28 cellular contexts compared by ENCODE assay signal in genomic region chr7:158281441-158281840, GRCh38.
DNase-seq lines count a peak whose midpoint lies in the region; ATAC-seq and TF ChIP-seq lines count a peak whose summit lies in the region.
"Had no signal": no experiment of that assay in that cellular context is flagged by ENCODE, and none has a peak within 500 bp of the region (broad histone marks: within the 10 kb centered on the region; RNA-seq: fewer than 3 reads in every experiment).

No MANE protein-coding gene starts in this region.

- no peaks in the 10 kb centered on the region for H3K36me3 ChIP-seq in left ventricle myocardium inferior
- no peaks in the 10 kb centered on the region for H3K36me3 ChIP-seq in osteoblast (ENCODE audit: insufficient read depth, low read length)
- H3K36me3 ChIP-seq: BLaER1 treated with 17β-estradiol and CSF1 and Interleukin-3, amounts not matched to agents 10 nM and 100 nM; HAP-1; MG63; SJSA1 had no signal

- H3K4me3 ChIP-seq in left ventricle myocardium inferior (no peak overlapping the region), coronary artery (no peak overlapping the region), osteoblast (ENCODE audit: insufficient read depth, low read length) (no peak overlapping the region)
- H3K4me3 ChIP-seq: BLaER1 treated with 17β-estradiol and CSF1 and Interleukin-3, amounts not matched to agents 10 nM and 100 nM; GM23338; HAP-1; MG63; SJSA1 had no signal

- H3K4me1 Mint-ChIP-seq in type B pancreatic cell (ENCODE audit: unreplicated experiment): no peaks in the 10 kb centered on the region
- H3K4me1 Mint-ChIP-seq: CD4-positive, alpha-beta memory T cell; GM23338 had no signal

- peaks cover 3% of the 10 kb centered on the region for H3K9me3 Mint-ChIP-seq in type B pancreatic cell

- no peak for TF ChIP-seq CTCF in left ventricle myocardium inferior (IDR thresholded peaks at IDR 0.05; ENCODE audit: borderline replicate concordance)
- no peak for TF ChIP-seq CTCF in coronary artery (IDR thresholded peaks at IDR 0.05)
- TF ChIP-seq CTCF in osteoblast (IDR thresholded peaks at IDR 0.05; ENCODE audit: extremely low read depth, low read depth, low read length): no peak
- TF ChIP-seq CTCF in type B pancreatic cell (conservative IDR thresholded peaks at IDR 0.05): no peak

- H3K27ac Mint-ChIP-seq in type B pancreatic cell: no peak overlapping the region
- H3K27ac Mint-ChIP-seq: CD4-positive, alpha-beta memory T cell; GM23338 had no signal

- H3K4me2 ChIP-seq in osteoblast (ENCODE audit: insufficient read depth, low read length): no peak overlapping the region
- H3K4me2 ChIP-seq: BLaER1 treated with 17β-estradiol and CSF1 and Interleukin-3, amounts not matched to agents 10 nM and 100 nM; GM23338 had no signal

- no peaks in the 10 kb centered on the region for H4K20me1 ChIP-seq in osteoblast (ENCODE audit: insufficient read depth, low read length)
- H4K20me1 ChIP-seq: BLaER1 treated with 17β-estradiol and CSF1 and Interleukin-3, amounts not matched to agents 10 nM and 100 nM had no signal

- H3K36me3 Mint-ChIP-seq in type B pancreatic cell: no peaks in the 10 kb centered on the region
- H3K36me3 Mint-ChIP-seq: CD4-positive, alpha-beta memory T cell had no signal

- peaks cover 14% of the 10 kb centered on the region for H3K9me3 ChIP-seq in left ventricle myocardium inferior (replicated peaks)
- no peaks in the 10 kb centered on the region for H3K9me3 ChIP-seq in osteoblast (ENCODE audit: low read depth, low read length)
- H3K9me3 ChIP-seq: HAP-1, MG63 had no signal

- H3K27ac ChIP-seq in left ventricle myocardium inferior (replicated peaks): no peak overlapping the region
- H3K27ac ChIP-seq in coronary artery: no peak overlapping the region
- no peak overlapping the region for H3K27ac ChIP-seq in osteoblast (ENCODE audit: low read depth, low read length)
- H3K27ac ChIP-seq: BLaER1 treated with 17β-estradiol and CSF1 and Interleukin-3, amounts not matched to agents 10 nM and 100 nM; SJSA1 had no signal

- peaks cover 20% of the 10 kb centered on the region for H3K27me3 ChIP-seq in left ventricle myocardium inferior (ENCODE audit: low read depth)
- no peaks in the 10 kb centered on the region for H3K27me3 ChIP-seq in osteoblast (ENCODE audit: insufficient read depth, low read length)
- H3K27me3 ChIP-seq: BLaER1 treated with 17β-estradiol and CSF1 and Interleukin-3, amounts not matched to agents 10 nM and 100 nM; MG63; SJSA1 had no signal

- H2AFZ ChIP-seq in osteoblast (ENCODE audit: low read length): no peak overlapping the region
- H2AFZ ChIP-seq: GM23338 had no signal

- H3K4me1 ChIP-seq in left ventricle myocardium inferior (no peaks in the 10 kb centered on the region), osteoblast (ENCODE audit: insufficient read depth, low read length) (no peaks in the 10 kb centered on the region)
- H3K4me1 ChIP-seq: BLaER1 treated with 17β-estradiol and CSF1 and Interleukin-3, amounts not matched to agents 10 nM and 100 nM; HAP-1; SJSA1 had no signal

- intact Hi-C loops in Right ventricle myocardium inferior (cut with DNase I) (no loop called here), left ventricle myocardium inferior (cut with micrococcal nuclease) (no loop called here)

- DNase-seq in Right ventricle myocardium inferior (ENCODE audit: missing footprints) (peak; percentile 20), left ventricle myocardium inferior (no peak), coronary artery (ENCODE audit: low spot score) (peak; percentile 52), osteoblast (ENCODE audit: insufficient read length, low spot score, missing footprints) (peak; percentile 5), type B pancreatic cell (ENCODE audit: extremely low spot score, unreplicated experiment) (peak; percentile 39), putamen (ENCODE audit: low spot score) (no peak)
- no peak for DNase-seq in stimulated activated CD4-positive, alpha-beta T cell treated with anti-CD3 and anti-CD28 coated beads, Interleukin-2, amount 100 ng/mL, for 48 hours
- DNase-seq: CD4-positive, alpha-beta memory T cell; COR-L47; DMS53; IMR-90; KG1; MG63; NCI-H1105 treated with DMSO at 0.1 percent for 48 hours; NCI-H146; NCI-H1930; NCI-H2107; NCI-H446 treated with DMSO at 0.1 percent for 48 hours; NCI-H526; NCI-H82; NK-92 treated with Interleukin-12 subunit alpha and Interleukin-12 subunit beta, amount 100 ng/mL, for 24 hours; PC-3; Right ventricle myocardium superior had no signal

- ATAC-seq in Right ventricle myocardium inferior: no peak
- ATAC-seq in HG02885 (IDR thresholded peaks at IDR 0.05; ENCODE audit: poor library complexity, unreplicated experiment): no peak
- ATAC-seq: GM23338, PC-3 had no signal

- H3K79me2 ChIP-seq in osteoblast (ENCODE audit: insufficient read depth, low read length): no peaks in the 10 kb centered on the region

- peaks cover 3% of the 10 kb centered on the region for H3K27me3 Mint-ChIP-seq in type B pancreatic cell
- H3K27me3 Mint-ChIP-seq: CD4-positive, alpha-beta memory T cell had no signal

- no peak overlapping the region for H3K4me3 Mint-ChIP-seq in type B pancreatic cell
- H3K4me3 Mint-ChIP-seq: CD4-positive, alpha-beta memory T cell; GM23338 had no signal

Comparison
In these comparisons a context has a peak if more than half of its experiments do, and no peak if none do; other contexts are left out.
1. DNase-seq: peak in Right ventricle myocardium inferior (single experiment), coronary artery (single experiment), osteoblast (single experiment) and type B pancreatic cell (single experiment); none in left ventricle myocardium inferior (single experiment), putamen (single experiment) and stimulated activated CD4-positive, alpha-beta T cell treated with anti-CD3 and anti-CD28 coated beads, Interleukin-2, amount 100 ng/mL, for 48 hours (0 of 2).